12 cellular contexts compared by ENCODE assay signal in genomic region chr5:170634236-170634990, GRCh38.
DNase-seq lines count a peak whose midpoint lies in the region; ATAC-seq and TF ChIP-seq lines count a peak whose summit lies in the region.
"Had no signal": no experiment of that assay in that cellular context is flagged by ENCODE, and none has a peak within 500 bp of the region (broad histone marks: within the 10 kb centered on the region; RNA-seq: fewer than 3 reads in every experiment).

No MANE protein-coding gene starts in this region.

- H3K27ac ChIP-seq in iPS-18a (ENCODE audit: low read length) (no peak overlapping the region), stomach (peak overlapping the region in 4 of 5 donors; percentile 47 to 85 (median 70)), left lung (no peak overlapping the region)

- H3K27me3 Mint-ChIP-seq in T-cell, result peaks cover 11 to 22% of the 10 kb centered on the region in 2 donors

- H3K36me3 ChIP-seq in iPS-18a (ENCODE audit: control insufficient read depth, low read depth, low read length), result no peaks in the 10 kb centered on the region
- no peaks in the 10 kb centered on the region for H3K36me3 ChIP-seq in stomach
- H3K36me3 ChIP-seq in left lung, result no peaks in the 10 kb centered on the region

- H3K27me3 ChIP-seq in iPS-18a (ENCODE audit: control insufficient read depth, insufficient read depth, low read length) (no peaks in the 10 kb centered on the region), stomach (peaks cover 0 to 12% (median 0%) of the 10 kb centered on the region in 3 donors), left lung (peaks cover 0 to 19% of the 10 kb centered on the region in 2 donors)

- peak overlapping the region in 2 of 3 donors; percentile 44 to 91 for H3K4me3 Mint-ChIP-seq in T-cell
- H3K4me3 Mint-ChIP-seq: activated naive CD4-positive, alpha-beta T cell treated with anti-CD3 and anti-CD28 coated beads, Interleukin-2, amount 10 ng/mL, durations not matched to agents 7 days and 5 days; dendritic cell treated with granulocyte-macrophage colony-stimulating factor and Interleukin-4, amounts not matched to agents 40 ng/mL and 50 ng/mL, for 4 days had no signal

- no peak overlapping the region for H3K27ac Mint-ChIP-seq in T-cell
- H3K27ac Mint-ChIP-seq: activated naive CD4-positive, alpha-beta T cell treated with anti-CD3 and anti-CD28 coated beads, Interleukin-2, amount 10 ng/mL, durations not matched to agents 7 days and 5 days; dendritic cell treated with granulocyte-macrophage colony-stimulating factor and Interleukin-4, amounts not matched to agents 40 ng/mL and 50 ng/mL, for 4 days had no signal

- 53 to 68% (median 57%) methylated on average over 6 of the region's 6 CpGs for WGBS in stomach, 5 donors

- ATAC-seq in T-cell (replicated peaks in 1 of 4) (no peak), left lung (no peak)

- H3K36me3 Mint-ChIP-seq in T-cell, result no peaks in the 10 kb centered on the region
- H3K36me3 Mint-ChIP-seq: activated naive CD4-positive, alpha-beta T cell treated with anti-CD3 and anti-CD28 coated beads, Interleukin-2, amount 10 ng/mL, durations not matched to agents 7 days and 5 days had no signal

- H3K9me3 ChIP-seq in iPS-18a (ENCODE audit: control insufficient read depth, low read depth, low read length) (no peaks in the 10 kb centered on the region), stomach (no peaks in the 10 kb centered on the region), left lung (no peaks in the 10 kb centered on the region)

- TF ChIP-seq EP300 in stomach (IDR thresholded peaks at IDR 0.05), result no peak

- peak; percentile 33 for DNase-seq in NCI-H748 (lab: John Stamatoyannopoulos, UW; ENCODE audit: unreplicated experiment)
- no peak for DNase-seq in NCI-H748 treated with DMSO at 0.1 percent for 48 hours (lab: John Stamatoyannopoulos, UW)
- no peak for DNase-seq in T-cell
- no peak for DNase-seq in stomach
- no peak for DNase-seq in OCI-M2 (lab: John Stamatoyannopoulos, UW; ENCODE audit: unreplicated experiment)
- DNase-seq in cerebellar cortex (ENCODE audit: low spot score), result no peak
- no peak for DNase-seq in left lung
- DNase-seq: activated naive CD4-positive, alpha-beta T cell treated with anti-CD3 and anti-CD28 coated beads, Interleukin-2, amount 10 ng/mL, durations not matched to agents 7 days and 5 days; NCI-H1048; NCI-H774 had no signal

- TF ChIP-seq CTCF in stomach (IDR thresholded peaks at IDR 0.05) (no peak), left lung (IDR thresholded peaks at IDR 0.05) (no peak)

- no peak overlapping the region for H3K9ac ChIP-seq in iPS-18a (ENCODE audit: low read length)

- peaks cover 20 to 38% (median 26%) of the 10 kb centered on the region in 3 donors for H3K4me1 Mint-ChIP-seq in T-cell

- H3K9me3 Mint-ChIP-seq in T-cell, result no peaks in the 10 kb centered on the region
- H3K9me3 Mint-ChIP-seq: activated naive CD4-positive, alpha-beta T cell treated with anti-CD3 and anti-CD28 coated beads, Interleukin-2, amount 10 ng/mL, durations not matched to agents 7 days and 5 days; dendritic cell treated with granulocyte-macrophage colony-stimulating factor and Interleukin-4, amounts not matched to agents 40 ng/mL and 50 ng/mL, for 4 days had no signal

- TF ChIP-seq POLR2A in stomach (IDR thresholded peaks at IDR 0.05), result no peak

- POLR2A ChIA-PET in T-cell (lab: Charles Lee), result interaction anchor here in 1 of 2 donors (0.6 kb wide), 1 partner anchor 11 kb away, joined by 4 read pairs; no protein-coding TSS in a partner anchor

- H3K4me1 ChIP-seq in iPS-18a (ENCODE audit: control insufficient read depth, low read depth, low read length) (peaks cover 18% of the 10 kb centered on the region), stomach (peaks cover 19 to 41% (median 29%) of the 10 kb centered on the region in 4 donors), left lung (peaks cover 3 to 15% of the 10 kb centered on the region in 2 donors)

- intact Hi-C loops in stomach (cut with DNase I; ENCODE audit: low total_unique reads) (loop anchor here (5.0 kb wide), 1 partner anchor 197 kb away; no protein-coding TSS in a partner anchor), left lung (cut with DNase I) (loop anchor here (5.0 to 10.0 kb wide), 3 partner anchors 200 to 410 kb away; no protein-coding TSS in a partner anchor)

- CTCF ChIA-PET in T-cell (lab: Charles Lee), result interaction anchor here (1.2 to 2.2 kb wide), 3 partner anchors 9 to 199 kb away, joined by 4 to 11 read pairs (median 7); no protein-coding TSS in a partner anchor

- H3K4me3 ChIP-seq in iPS-18a (ENCODE audit: low read length) (peak overlapping the region; percentile 36), stomach (no peak overlapping the region), left lung (no peak overlapping the region)

Comparison
In these comparisons a context has a peak if more than half of its experiments do, and no peak if none do; other contexts are left out.
1. H3K27ac ChIP-seq: peak in stomach (4 of 5); none in iPS-18a (single experiment) and left lung (0 of 2).